10 cellular contexts compared by ENCODE assay signal in the genomic region with DNA sequence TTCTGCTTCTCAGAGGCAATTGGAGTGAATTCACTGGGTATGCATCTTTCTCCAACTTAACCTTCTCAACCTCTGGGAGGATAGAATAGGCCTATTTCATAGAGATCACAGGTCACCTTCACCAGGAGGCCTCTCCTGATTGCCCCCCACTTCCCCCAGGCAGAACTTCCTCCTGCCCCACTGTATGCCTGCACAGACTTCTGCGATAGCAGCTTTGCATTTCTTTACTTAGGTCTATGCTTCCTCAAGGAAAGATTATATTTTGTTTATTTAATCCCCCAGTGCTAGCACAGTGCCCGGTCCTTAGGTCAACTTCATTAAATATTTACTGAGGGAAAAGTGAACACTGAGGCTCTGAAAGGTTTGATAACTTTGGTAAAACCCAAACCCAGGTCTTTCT.
"Had no signal": no experiment of that assay in that cellular context is flagged by ENCODE, and none has a peak within 500 bp of the region (broad histone marks: within the 10 kb centered on the region; RNA-seq: fewer than 3 reads in every experiment).

No MANE protein-coding gene starts in this region.

- H3K27me3 ChIP-seq: cardiac muscle cell, gastrocnemius medialis, pancreas, upper lobe of right lung had no signal

- H3K9me3 ChIP-seq: gastrocnemius medialis, pancreas, upper lobe of right lung had no signal

- FAIRE-seq: kidney, pancreas had no signal

- H3K36me3 ChIP-seq: cardiac muscle cell, gastrocnemius medialis had no signal

- H3K4me3 ChIP-seq: cardiac muscle cell, coronary artery, gastrocnemius medialis, pancreas, upper lobe of right lung had no signal

- ATAC-seq: activated CD8-positive, alpha-beta T cell treated with anti-CD3 and anti-CD28 coated beads, Interleukin-2, amount 10 ng/mL, durations not matched to agents 7 days and 5 days; gastrocnemius medialis; pancreas; SK-N-SH treated with all-trans-retinoic acid at 6 μM for 48 hours; upper lobe of right lung had no signal

- H3K27ac ChIP-seq: cardiac muscle cell, coronary artery, gastrocnemius medialis, upper lobe of right lung had no signal

- DNase-seq: activated CD8-positive, alpha-beta T cell treated with anti-CD3 and anti-CD28 coated beads, Interleukin-2, amount 10 ng/mL, durations not matched to agents 7 days and 5 days; activated naive CD4-positive, alpha-beta T cell; effector memory CD4-positive, alpha-beta T cell; gastrocnemius medialis; upper lobe of right lung had no signal
